ENCODE assay signal across 8 cellular contexts in genomic region chr17:42277342-42277712, GRCh38. TPM values are rescaled to one million over a fixed set of nuclear protein-coding genes. Genes with fewer than 3 reads are reported as not detected.
DNase-seq lines count a peak whose midpoint lies in the region; ATAC-seq and TF ChIP-seq lines count a peak whose summit lies in the region.

No MANE protein-coding gene starts in this region.

- H3K36me3 Mint-ChIP-seq in progenitor cell of endocrine pancreas (ENCODE audit: insufficient read depth): no peaks in the 10 kb centered on the region

- H3K4me3 ChIP-seq in OCI-LY3 (ENCODE audit: low read length): peak overlapping the region; percentile 87

- peak overlapping the region; percentile 70 for H3K4me3 Mint-ChIP-seq in progenitor cell of endocrine pancreas (ENCODE audit: low read depth)

- H3K27me3 Mint-ChIP-seq in progenitor cell of endocrine pancreas: no peaks in the 10 kb centered on the region

- H3K27me3 ChIP-seq in OCI-LY3 (ENCODE audit: low read depth, low read length): no peaks in the 10 kb centered on the region

- no peak overlapping the region for H2AFZ ChIP-seq in OCI-LY3 (ENCODE audit: low read depth, low read length)

- H3K9me3 ChIP-seq in OCI-LY3 (ENCODE audit: insufficient read depth, low read length): no peaks in the 10 kb centered on the region

- ATAC-seq in esophagus mucosa (peak; percentile 5), GM18909 (IDR thresholded peaks at IDR 0.05; ENCODE audit: poor library complexity, unreplicated experiment) (no peak), HG02588 (IDR thresholded peaks at IDR 0.05; ENCODE audit: unreplicated experiment) (no peak), HG03342 (IDR thresholded peaks at IDR 0.05; ENCODE audit: unreplicated experiment) (no peak)

- CTCF ChIA-PET in GM10248 (lab: Yijun Ruan, JAX): interaction anchor here (1.4 to 2.0 kb wide), 3 partner anchors 29 to 55 kb away, joined by 5 to 7 read pairs (median 7); no protein-coding TSS in a partner anchor

- H3K27ac Mint-ChIP-seq in progenitor cell of endocrine pancreas: peak overlapping the region; percentile 95

- H3K27ac ChIP-seq in OCI-LY3 (ENCODE audit: low read length): no peak overlapping the region

- H4K20me1 ChIP-seq in OCI-LY3 (ENCODE audit: insufficient read depth, low read length): peaks cover 9% of the 10 kb centered on the region; the same call in 1 of the 2 replicates

- H3K36me3 ChIP-seq in OCI-LY3 (replicated peaks; ENCODE audit: low read depth, low read length): peaks cover 14% of the 10 kb centered on the region

- TF ChIP-seq CTCF in GM10248 (IDR thresholded peaks at IDR 0.05; ENCODE audit: control extremely low read depth, extremely low read depth, low read depth, missing control alignments) (no peak), OCI-LY3 (IDR thresholded peaks at IDR 0.05; ENCODE audit: low read depth, low read length) (no peak), progenitor cell of endocrine pancreas (IDR thresholded peaks at IDR 0.05; ENCODE audit: unreplicated experiment) (no peak)

- H3K9me3 Mint-ChIP-seq in progenitor cell of endocrine pancreas (ENCODE audit: low read depth): no peaks in the 10 kb centered on the region

- H3K4me2 ChIP-seq in OCI-LY3 (ENCODE audit: low read length): peak overlapping the region; percentile 100

- H3K9ac ChIP-seq in OCI-LY3 (ENCODE audit: low read length): no peak overlapping the region; the same call in 1 of the 2 replicates

- DNase-seq in GM10248 (ENCODE audit: extremely low spot score): peak; percentile 41
- DNase-seq in progenitor cell of endocrine pancreas (ENCODE audit: low spot score, unreplicated experiment): no peak
- DNase-seq in hepatic stellate cell (ENCODE audit: low spot score): no peak

- peaks cover 23% of the 10 kb centered on the region for H3K4me1 Mint-ChIP-seq in progenitor cell of endocrine pancreas (ENCODE audit: low read depth)

- H3K4me1 ChIP-seq in OCI-LY3 (ENCODE audit: low read length): peaks cover 32% of the 10 kb centered on the region

- peaks cover 45% of the 10 kb centered on the region for H3K79me2 ChIP-seq in OCI-LY3 (ENCODE audit: low read length)

- POLR2A ChIA-PET in GM10248 (lab: Yijun Ruan, JAX): interaction anchor here (0.9 kb wide), 1 partner anchor 260 kb away, joined by 3 read pairs; the partner anchor contains the start of gene DNAJC7

RNA-seq across cellular contexts. Expression of gene STAT5B, which starts 1.1 kb away (rescaled TPM):
- 18.1 TPM for total RNA-seq in esophagus mucosa
- total RNA-seq in progenitor cell of endocrine pancreas: 43.3 and 46.8 TPM in 2 replicates

RNA-seq across cellular contexts. Expression of gene STAT5A, which starts 11.0 kb away (rescaled TPM):
- total RNA-seq in esophagus mucosa: 6.9 TPM
- 0.74 and 1.4 TPM in 2 replicates for total RNA-seq in progenitor cell of endocrine pancreas
